Comparison of ENCODE assay signal across 19 cellular contexts in genomic region chr10:101069441-101069840, GRCh38. TPM values are rescaled to one million over a fixed set of nuclear protein-coding genes. Genes with fewer than 3 reads are reported as not detected.
A peak's percentile ranks its signal among the peaks of the same experiment; 100 is the strongest.
DNase-seq lines count a peak whose midpoint lies in the region; ATAC-seq lines count a peak whose summit lies in the region.
"Had no signal": no experiment of that assay in that cellular context is flagged by ENCODE, and none has a peak within 500 bp of the region (broad histone marks: within the 10 kb centered on the region; RNA-seq: fewer than 3 reads in every experiment).

No MANE protein-coding gene starts in this region.

- peaks cover 59% of the 10 kb centered on the region for H3K27me3 Mint-ChIP-seq in activated CD4-positive, alpha-beta T cell treated with anti-CD3 and anti-CD28 coated beads, Interleukin-2, amount 10 ng/mL, durations not matched to agents 24 days and 14 days

- no peak overlapping the region for H3K4me3 Mint-ChIP-seq in activated CD4-positive, alpha-beta T cell treated with anti-CD3 and anti-CD28 coated beads, Interleukin-2, amount 10 ng/mL, durations not matched to agents 24 days and 14 days
- H3K4me3 Mint-ChIP-seq: CD4-positive, alpha-beta T cell; CD8-positive, alpha-beta memory T cell had no signal

- intact Hi-C loops in activated CD4-positive, alpha-beta T cell treated with anti-CD3 and anti-CD28 coated beads, Interleukin-2, amount 10 ng/mL, durations not matched to agents 24 days and 14 days (cut with micrococcal nuclease), result loop anchor here (10.0 kb wide), 1 partner anchor 995 kb away; the partner anchor contains the start of gene HPS6

- DNase-seq in activated CD4-positive, alpha-beta T cell treated with anti-CD3 and anti-CD28 coated beads, Interleukin-2, amount 10 ng/mL, durations not matched to agents 24 days and 14 days, result no peak
- DNase-seq in activated CD4-positive, alpha-beta T cell treated with anti-CD3 and anti-CD28 coated beads for 1 hour, result no peak
- peak; percentile 19 for DNase-seq in LHCN-M2 (ENCODE audit: low read depth)
- peak; percentile 68 for DNase-seq in myocyte (ENCODE audit: low read depth)
- DNase-seq in central memory CD4-positive, alpha-beta T cell, result no peak
- DNase-seq in anterior cingulate cortex (lab: John Stamatoyannopoulos, UW), result no peak
- DNase-seq: 8988T; ACHN; AML-193; BE2C; CD4-positive, alpha-beta T cell; CD8-positive, alpha-beta memory T cell; DMS 273 treated with DMSO at 0.1 percent for 48 hours; DMS79; EL; GDM1 had no signal

- H3K27ac Mint-ChIP-seq in activated CD4-positive, alpha-beta T cell treated with anti-CD3 and anti-CD28 coated beads, Interleukin-2, amount 10 ng/mL, durations not matched to agents 24 days and 14 days, result peak overlapping the region; percentile 29
- H3K27ac Mint-ChIP-seq: CD4-positive, alpha-beta T cell had no signal

- H3K4me1 Mint-ChIP-seq in activated CD4-positive, alpha-beta T cell treated with anti-CD3 and anti-CD28 coated beads, Interleukin-2, amount 10 ng/mL, durations not matched to agents 24 days and 14 days, result peaks cover 20% of the 10 kb centered on the region

- no peaks in the 10 kb centered on the region for H3K36me3 Mint-ChIP-seq in activated CD4-positive, alpha-beta T cell treated with anti-CD3 and anti-CD28 coated beads, Interleukin-2, amount 10 ng/mL, durations not matched to agents 24 days and 14 days (ENCODE audit: low read depth)
- H3K36me3 Mint-ChIP-seq: CD8-positive, alpha-beta memory T cell had no signal

- ATAC-seq in HG02938 (IDR thresholded peaks at IDR 0.05; ENCODE audit: unreplicated experiment), result no peak
- ATAC-seq: A549, GM12878 had no signal

- H3K9me3 Mint-ChIP-seq in activated CD4-positive, alpha-beta T cell treated with anti-CD3 and anti-CD28 coated beads, Interleukin-2, amount 10 ng/mL, durations not matched to agents 24 days and 14 days, result no peaks in the 10 kb centered on the region
- H3K9me3 Mint-ChIP-seq: CD4-positive, alpha-beta T cell had no signal

RNA-seq across cellular contexts. Expression of gene KAZALD1, which starts 7.7 kb away (rescaled TPM):
- 0.78 and 0.79 TPM in 2 replicates for total RNA-seq in activated CD4-positive, alpha-beta T cell treated with anti-CD3 and anti-CD28 coated beads, Interleukin-2, amount 10 ng/mL, durations not matched to agents 24 days and 14 days
- total RNA-seq in LHCN-M2 (2014; rRNA removed), result 15.1 and 16.1 TPM in 2 replicates
- 4.3 TPM for polyA plus RNA-seq in LHCN-M2 (2012)
- 34.7 and 37.5 TPM in 2 replicates for total RNA-seq in myocyte
- 32.4 TPM for polyA plus RNA-seq in myocyte (2012)
- total RNA-seq: CD4-positive, alpha-beta T cell had no signal
- polyA plus RNA-seq: CD8-positive, alpha-beta memory T cell had no signal

RNA-seq across cellular contexts. Expression of gene SFXN3, which starts 38.4 kb away (rescaled TPM):
- 36.0 and 37.3 TPM in 2 replicates for total RNA-seq in activated CD4-positive, alpha-beta T cell treated with anti-CD3 and anti-CD28 coated beads, Interleukin-2, amount 10 ng/mL, durations not matched to agents 24 days and 14 days
- 91.6 and 101 TPM in 2 replicates for total RNA-seq in LHCN-M2 (2014; rRNA removed)
- polyA plus RNA-seq in LHCN-M2 (2012), result 65.4 TPM
- 103 and 122 TPM in 2 replicates for total RNA-seq in myocyte
- 77.4 TPM for polyA plus RNA-seq in myocyte (2012)

RNA-seq across cellular contexts. Expression of gene PDZD7, which starts 38.5 kb away (rescaled TPM):
- 0.38 and 0.93 TPM in 2 replicates for total RNA-seq in activated CD4-positive, alpha-beta T cell treated with anti-CD3 and anti-CD28 coated beads, Interleukin-2, amount 10 ng/mL, durations not matched to agents 24 days and 14 days
- 1.2 and 1.4 TPM in 2 replicates for total RNA-seq in LHCN-M2 (2014; rRNA removed)
- 2.5 TPM for polyA plus RNA-seq in LHCN-M2 (2012)
- 0.16 and 1.9 TPM in 2 replicates for total RNA-seq in myocyte
- polyA plus RNA-seq in myocyte (2012), result 4.0 TPM
- total RNA-seq: GM12878 had no signal

Comparison
In these comparisons a context has a peak if more than half of its experiments do, and no peak if none do; other contexts are left out.
1. DNase-seq: peak in LHCN-M2 (single experiment) and myocyte (single experiment); none in activated CD4-positive, alpha-beta T cell treated with anti-CD3 and anti-CD28 coated beads, Interleukin-2, amount 10 ng/mL, durations not matched to agents 24 days and 14 days (single experiment), activated CD4-positive, alpha-beta T cell treated with anti-CD3 and anti-CD28 coated beads for 1 hour (single experiment), central memory CD4-positive, alpha-beta T cell (single experiment) and anterior cingulate cortex (0 of 58).